ENCODE assay signal across 8 cellular contexts in genomic region chr15:65610871-65611718, GRCh38. TPM values are rescaled to one million over a fixed set of nuclear protein-coding genes. Genes with fewer than 3 reads are reported as not detected.
A peak's percentile ranks its signal among the peaks of the same experiment; 100 is the strongest.
DNase-seq lines count a peak whose midpoint lies in the region; ATAC-seq and TF ChIP-seq lines count a peak whose summit lies in the region.

Gene INTS14 (minus strand): TSS chr15:65611131. CDS start chr15:65607380, 3,751 bp downstream.

- peak within 1 kb of the TSS; percentile 84 for H3K27ac ChIP-seq in effector memory CD4-positive, alpha-beta T cell (ENCODE audit: insufficient read depth, low read length, poor library complexity, severe bottlenecking)

- POLR2A ChIA-PET in Caco-2 (lab: Charles Lee) = interaction anchor here (0.5 to 1.4 kb wide), 9 partner anchors 15 to 375 kb away, joined by 3 to 16 read pairs (median 5); partner anchors contain the start of genes DENND4A and RNU5B-1
- POLR2A ChIA-PET in activated CD8-positive, alpha-beta memory T cell treated with anti-CD3 and anti-CD28 coated beads for 36 hours (lab: Charles Lee) = interaction anchor here (0.6 to 0.8 kb wide), 4 partner anchors 11 to 894 kb away, joined by 3 to 4 read pairs (median 3); partner anchors contain the start of genes HACD3, RAB11A, SLC24A1 and ZWILCH

- peak; percentile 95 for ATAC-seq in GM21360 (IDR thresholded peaks at IDR 0.05; ENCODE audit: unreplicated experiment)

- peak within 1 kb of the TSS; percentile 97 for H3K4me3 Mint-ChIP-seq in Caco-2 (ENCODE audit: unreplicated experiment)

- no peaks in the 10 kb centered on the region for H3K9me3 Mint-ChIP-seq in Caco-2 (ENCODE audit: unreplicated experiment)

- CTCF ChIA-PET in Caco-2 (lab: Charles Lee) = interaction anchor here (0.5 to 1.2 kb wide), 12 partner anchors 15 to 319 kb away, joined by 3 to 9 read pairs (median 4); partner anchors contain the start of gene RAB11A
- CTCF ChIA-PET in activated CD8-positive, alpha-beta memory T cell treated with anti-CD3 and anti-CD28 coated beads for 36 hours (lab: Charles Lee) = interaction anchor here (0.6 to 1.6 kb wide), 6 partner anchors 28 to 252 kb away, joined by 3 to 5 read pairs (median 4); no protein-coding TSS in a partner anchor

- H3K27ac Mint-ChIP-seq in Caco-2 (ENCODE audit: unreplicated experiment) = peak within 1 kb of the TSS; percentile 99

- no peaks in the 10 kb centered on the region for H3K9me3 ChIP-seq in Caco-2
- H3K9me3 ChIP-seq in effector memory CD4-positive, alpha-beta T cell (ENCODE audit: control insufficient read depth, low read length) = no peaks in the 10 kb centered on the region

- intact Hi-C loops in Caco-2 (cut with micrococcal nuclease; ENCODE audit: unreplicated experiment) = loop anchor here (1.0 kb wide), 1 partner anchor 258 kb away; the partner anchor contains the start of gene RAB11A

- DNase-seq in Caco-2 (peak; percentile 96 to 98), HT1080 (ENCODE audit: low read depth) (peak; percentile 96), NOMO-1 (lab: John Stamatoyannopoulos, UW; ENCODE audit: unreplicated experiment in 2 of 2) (peak; percentile 96), medulla oblongata (ENCODE audit: extremely low spot score) (peak; percentile 98)
- DNase-seq in effector memory CD4-positive, alpha-beta T cell = peak; percentile 84 to 87 (median 84)
- peak; percentile 87 for DNase-seq in stimulated activated CD8-positive, alpha-beta memory T cell treated with anti-CD3 and anti-CD28 coated beads, Interleukin-12 subunit alpha, Interleukin-12 subunit beta, amount 100 ng/mL, for 1 hour (ENCODE audit: low read depth)

- no peaks in the 10 kb centered on the region for H3K27me3 ChIP-seq in Caco-2 (replicated peaks; ENCODE audit: control insufficient read depth, insufficient read depth, low read length)
- H3K27me3 ChIP-seq in effector memory CD4-positive, alpha-beta T cell (replicated peaks; ENCODE audit: control insufficient read depth, insufficient read depth, low read length, poor library complexity, severe bottlenecking) = no peaks in the 10 kb centered on the region

- H3K36me3 ChIP-seq in Caco-2 (ENCODE audit: control insufficient read depth, insufficient read depth, low read length) = no peaks in the 10 kb centered on the region
- H3K36me3 ChIP-seq in effector memory CD4-positive, alpha-beta T cell (ENCODE audit: control insufficient read depth, insufficient read depth, low read length) = no peaks in the 10 kb centered on the region

- H3K4me1 ChIP-seq in Caco-2 = peaks cover 9% of the 10 kb centered on the region
- peaks cover 13% of the 10 kb centered on the region for H3K4me1 ChIP-seq in effector memory CD4-positive, alpha-beta T cell (ENCODE audit: control insufficient read depth, insufficient read depth, low read length, poor library complexity, severe bottlenecking)

- H3K36me3 Mint-ChIP-seq in Caco-2 (ENCODE audit: insufficient read depth, unreplicated experiment) = peaks cover 11% of the 10 kb centered on the region

- peaks cover 7% of the 10 kb centered on the region for H3K4me1 Mint-ChIP-seq in Caco-2 (ENCODE audit: low read depth, unreplicated experiment)

- no TSS peak for BruUV-seq in Caco-2 (replicated peaks; lab: Mats Ljungman, UMichigan)

- peak within 1 kb of the TSS; percentile 63 for H3K4me3 ChIP-seq in Caco-2 (ENCODE audit: low read depth, low read length)
- H3K4me3 ChIP-seq in effector memory CD4-positive, alpha-beta T cell (ENCODE audit: insufficient read depth, low read depth, low read length, poor library complexity, severe bottlenecking) = peak within 1 kb of the TSS; percentile 73

- peak; percentile 66 to 69 for TF ChIP-seq CTCF in Caco-2 (IDR thresholded peaks at IDR 0.05; ENCODE audit: insufficient read depth in 1 of 2, low read depth in 1 of 2, low read length in 1 of 2, severe bottlenecking in 1 of 2, unreplicated experiment in 1 of 2)

- H3K27me3 Mint-ChIP-seq in Caco-2 (ENCODE audit: insufficient read depth, unreplicated experiment) = no peaks in the 10 kb centered on the region

RNA-seq across cellular contexts. Expression of gene INTS14, which starts in this region (rescaled TPM):
- 37.7 and 38.2 TPM in 2 replicates for total RNA-seq in Caco-2 (2022)
- 34.1 and 46.5 TPM in 2 replicates for total RNA-seq in HT1080 (2014; rRNA removed; shearing (Covaris generic))
- polyA plus RNA-seq in HT1080 (2015; cell fraction: cytosol; rRNA removed) = 59.0 and 66.8 TPM in 2 replicates
- polyA plus RNA-seq in HT1080 (2015; cell fraction: nucleus; rRNA removed) = 72.5 and 85.8 TPM in 2 replicates
- 10 to 100 TPM; 59.2 to 62.3 TPM for total RNA-seq in activated CD8-positive, alpha-beta memory T cell treated with anti-CD3 and anti-CD28 coated beads for 36 hours

Comparison
In these comparisons a context has a peak if more than half of its experiments do, and no peak if none do; other contexts are left out.
1. Peak in every context shown above with its lines: DNase-seq, ATAC-seq, H3K4me3 ChIP-seq and H3K27ac ChIP-seq.